Comparison of ENCODE assay signal across 1 cellular context in genomic region chr13:106865706-106866288, GRCh38.
TF ChIP-seq lines count a peak whose summit lies in the region.

No MANE protein-coding gene starts in this region.

TF ChIP-seq in GM23338, 12 proteins besides CTCF, POLR2A, EP300 and RAD21 (continued from another document):
- TF ChIP-seq, protein P1, sequence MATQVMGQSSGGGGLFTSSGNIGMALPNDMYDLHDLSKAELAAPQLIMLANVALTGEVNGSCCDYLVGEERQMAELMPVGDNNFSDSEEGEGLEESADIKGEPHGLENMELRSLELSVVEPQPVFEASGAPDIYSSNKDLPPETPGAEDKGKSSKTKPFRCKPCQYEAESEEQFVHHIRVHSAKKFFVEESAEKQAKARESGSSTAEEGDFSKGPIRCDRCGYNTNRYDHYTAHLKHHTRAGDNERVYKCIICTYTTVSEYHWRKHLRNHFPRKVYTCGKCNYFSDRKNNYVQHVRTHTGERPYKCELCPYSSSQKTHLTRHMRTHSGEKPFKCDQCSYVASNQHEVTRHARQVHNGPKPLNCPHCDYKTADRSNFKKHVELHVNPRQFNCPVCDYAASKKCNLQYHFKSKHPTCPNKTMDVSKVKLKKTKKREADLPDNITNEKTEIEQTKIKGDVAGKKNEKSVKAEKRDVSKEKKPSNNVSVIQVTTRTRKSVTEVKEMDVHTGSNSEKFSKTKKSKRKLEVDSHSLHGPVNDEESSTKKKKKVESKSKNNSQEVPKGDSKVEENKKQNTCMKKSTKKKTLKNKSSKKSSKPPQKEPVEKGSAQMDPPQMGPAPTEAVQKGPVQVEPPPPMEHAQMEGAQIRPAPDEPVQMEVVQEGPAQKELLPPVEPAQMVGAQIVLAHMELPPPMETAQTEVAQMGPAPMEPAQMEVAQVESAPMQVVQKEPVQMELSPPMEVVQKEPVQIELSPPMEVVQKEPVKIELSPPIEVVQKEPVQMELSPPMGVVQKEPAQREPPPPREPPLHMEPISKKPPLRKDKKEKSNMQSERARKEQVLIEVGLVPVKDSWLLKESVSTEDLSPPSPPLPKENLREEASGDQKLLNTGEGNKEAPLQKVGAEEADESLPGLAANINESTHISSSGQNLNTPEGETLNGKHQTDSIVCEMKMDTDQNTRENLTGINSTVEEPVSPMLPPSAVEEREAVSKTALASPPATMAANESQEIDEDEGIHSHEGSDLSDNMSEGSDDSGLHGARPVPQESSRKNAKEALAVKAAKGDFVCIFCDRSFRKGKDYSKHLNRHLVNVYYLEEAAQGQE (IDR thresholded peaks at IDR 0.05; ENCODE audit: unreplicated experiment), result no peak
- TF ChIP-seq EZH2 (IDR thresholded peaks at IDR 0.05; ENCODE audit: low read depth, unreplicated experiment) (no peak), NANOG (IDR thresholded peaks at IDR 0.05; ENCODE audit: borderline replicate concordance) (no peak), EZH2phosphoT487 (IDR thresholded peaks at IDR 0.05; ENCODE audit: unreplicated experiment) (no peak), ZNF331 (CRISPR knock-in tag; IDR thresholded peaks at IDR 0.05; ENCODE audit: low read depth) (no peak), ETS1 (IDR thresholded peaks at IDR 0.05) (no peak), POLR2AphosphoS5 (IDR thresholded peaks at IDR 0.05; ENCODE audit: low read depth) (no peak), JUNB (IDR thresholded peaks at IDR 0.05; ENCODE audit: unreplicated experiment) (no peak), CREB1 (CRISPR knock-in tag; IDR thresholded peaks at IDR 0.05; ENCODE audit: low read depth) (no peak), STAT1 (IDR thresholded peaks at IDR 0.05; ENCODE audit: unreplicated experiment) (no peak)
